In the genomic region with DNA sequence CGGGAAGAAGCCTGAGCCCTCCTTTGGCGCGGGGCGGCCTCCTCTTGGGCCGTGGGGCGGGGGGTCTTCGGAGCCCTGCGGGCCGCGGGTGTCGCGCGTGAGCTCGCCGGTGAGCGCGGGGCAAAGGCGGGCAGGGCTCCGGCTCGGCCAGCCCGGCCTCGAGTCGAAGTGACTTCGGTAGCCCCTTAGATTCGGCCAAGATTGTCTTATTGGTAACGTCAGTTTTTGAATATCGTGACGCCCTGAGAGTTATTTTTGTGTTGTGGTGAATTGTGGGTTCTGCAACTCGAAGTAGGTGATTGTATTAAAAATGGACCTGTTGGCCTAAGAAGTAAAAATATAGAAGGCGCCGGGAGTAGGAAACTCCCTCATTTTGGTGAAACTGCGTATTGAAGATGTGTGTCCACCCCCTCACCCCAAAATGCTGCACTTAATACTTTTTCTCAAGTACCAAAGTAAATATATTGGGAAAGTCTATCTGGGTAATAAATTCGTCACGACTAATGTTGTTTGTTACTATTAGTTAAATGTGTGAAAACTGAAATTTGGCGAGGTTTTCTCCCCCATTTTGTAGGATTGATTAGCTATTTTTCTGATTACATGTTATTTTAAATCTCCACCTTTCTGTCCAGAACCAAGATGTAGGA, we compare ENCODE assay signal across 8 cellular contexts.
DNase-seq lines count a peak whose midpoint lies in the region; ATAC-seq and TF ChIP-seq lines count a peak whose summit lies in the region.

No MANE protein-coding gene starts in this region.

- H3K27me3 ChIP-seq in SU-DHL-6 (ENCODE audit: low read length) (no peaks in the 10 kb centered on the region), neutrophil (no peaks in the 10 kb centered on the region)

- H3K4me3 ChIP-seq in SU-DHL-6 (ENCODE audit: insufficient read depth, low read length, poor library complexity, severe bottlenecking) = peak overlapping the region; percentile 96
- peak overlapping the region; percentile 97 to 99 for H3K4me3 ChIP-seq in neutrophil (ENCODE audit: low read depth in 1 of 2, low read length in 1 of 2)

- H3K4me2 ChIP-seq in SU-DHL-6 (ENCODE audit: low read depth, low read length, poor library complexity, severe bottlenecking) = peak overlapping the region; percentile 72

- no peaks in the 10 kb centered on the region for H3K9me2 ChIP-seq in SU-DHL-6 (replicated peaks; ENCODE audit: insufficient read depth, low read length)

- H3K9ac ChIP-seq in SU-DHL-6 (ENCODE audit: low read length) = peak overlapping the region; percentile 99

- peak; percentile 0 to 1 for ATAC-seq in activated CD4-positive, CD25-positive, alpha-beta regulatory T cell treated with anti-CD3 and anti-CD28 coated beads, Interleukin-2, amount 50 U/mL, for 24 hours
- peak; percentile 3 for ATAC-seq in HG02973 (IDR thresholded peaks at IDR 0.05; ENCODE audit: unreplicated experiment)

- H3F3A ChIP-seq in SU-DHL-6 (ENCODE audit: insufficient read depth) = peaks cover 13% of the 10 kb centered on the region

- H2AFZ ChIP-seq in SU-DHL-6 (ENCODE audit: low read depth, low read length, severe bottlenecking) = peak overlapping the region; percentile 89

- H3K36me3 ChIP-seq in SU-DHL-6 (ENCODE audit: low read length) (peaks cover 19% of the 10 kb centered on the region), neutrophil (peaks cover 34% of the 10 kb centered on the region)

- peaks cover 40 to 63% of the 10 kb centered on the region in 2 experiments for H3K4me1 ChIP-seq in neutrophil (ENCODE audit: control insufficient read depth in 1 of 2, insufficient read depth in 1 of 2, low read depth in 1 of 2, low read length in 1 of 2)

- H3K79me2 ChIP-seq in SU-DHL-6 (ENCODE audit: insufficient read depth, low read length) = peaks cover 57% of the 10 kb centered on the region

- H3K9me3 ChIP-seq in SU-DHL-6 (ENCODE audit: insufficient read depth, low read length) (no peaks in the 10 kb centered on the region), neutrophil (no peaks in the 10 kb centered on the region)

- DNase-seq in activated CD4-positive, CD25-positive, alpha-beta regulatory T cell treated with anti-CD3 and anti-CD28 coated beads, Interleukin-2, amount 50 U/mL, for 72 hours = no peak
- DNase-seq in fibroblast of peridontal ligament (ENCODE audit: extremely low read depth) (peak; percentile 37), T-helper 9 cell (no peak), 8988T (no peak)

- TF ChIP-seq CTCF in SU-DHL-6 (IDR thresholded peaks at IDR 0.05; ENCODE audit: insufficient read depth, low read length, poor library complexity, severe bottlenecking) (no peak), neutrophil (IDR thresholded peaks at IDR 0.05) (no peak)

- H3K27ac ChIP-seq in SU-DHL-6 (ENCODE audit: low read depth, low read length) (peak overlapping the region; percentile 94), neutrophil (peak overlapping the region; percentile 97)

- peaks cover 45% of the 10 kb centered on the region for H4K20me1 ChIP-seq in SU-DHL-6 (ENCODE audit: low read depth, low read length)
